In genomic region chr21:25176637-25177412, GRCh38 we compare ENCODE assay signal across 1 cellular context.
A peak's percentile ranks its signal among the peaks of the same experiment; 100 is the strongest.
TF ChIP-seq lines count a peak whose summit lies in the region.

No MANE protein-coding gene starts in this region.

TF ChIP-seq in GM12878, 131 proteins besides CTCF, POLR2A, EP300 and RAD21 (continued from another document and continues in another):
- TF ChIP-seq PRDM15 (CRISPR knock-in tag; IDR thresholded peaks at IDR 0.05) (no peak), TBL1XR1 (IDR thresholded peaks at IDR 0.05; ENCODE audit: low read depth, low read length) (peak; percentile 66; the same call in 1 of the 2 replicates), MEF2A (IDR thresholded peaks at IDR 0.05; ENCODE audit: insufficient read depth, low read depth, low read length) (peak; percentile 88), ESRRA (IDR thresholded peaks at IDR 0.05; ENCODE audit: low read length) (0 out of 2 replicates have a peak, but pooled peaks have one; percentile 49), STAT3 (IDR thresholded peaks at IDR 0.05; ENCODE audit: low read depth, low read length) (0 out of 2 replicates have a peak, but pooled peaks have one; percentile 56), KAT2A (conservative IDR thresholded peaks at IDR 0.05; ENCODE audit: control insufficient read depth, low read depth, low read length) (no peak), ZNF207 (IDR thresholded peaks at IDR 0.05; ENCODE audit: borderline replicate concordance) (no peak), ZBED1 (IDR thresholded peaks at IDR 0.05; ENCODE audit: borderline replicate concordance) (no peak), GABPA (IDR thresholded peaks at IDR 0.05; ENCODE audit: low read depth) (peak; percentile 55), TCF7 (IDR thresholded peaks at IDR 0.05; ENCODE audit: borderline replicate concordance) (peak; percentile 67; the same call in 1 of the 2 replicates), PML (IDR thresholded peaks at IDR 0.05; ENCODE audit: low read length) (peak; percentile 46; the same call in 1 of the 2 replicates), IKZF1 (conservative IDR thresholded peaks at IDR 0.05) (peak; percentile 95), ZBTB40 (IDR thresholded peaks at IDR 0.05; ENCODE audit: borderline replicate concordance) (no peak), KDM1A (IDR thresholded peaks at IDR 0.05; ENCODE audit: borderline replicate concordance) (no peak), KLF5 (IDR thresholded peaks at IDR 0.05; ENCODE audit: partially characterized antibody) (no peak), IRF5 (IDR thresholded peaks at IDR 0.05; ENCODE audit: borderline replicate concordance) (no peak), ZNF622 (IDR thresholded peaks at IDR 0.05) (no peak), ZNF592 (IDR thresholded peaks at IDR 0.05) (peak; percentile 64; the same call in 1 of the 2 replicates), BCL3 (IDR thresholded peaks at IDR 0.05; ENCODE audit: borderline replicate concordance, insufficient read depth, low read depth, low read length, poor library complexity, severe bottlenecking) (peak; percentile 60), MAX (IDR thresholded peaks at IDR 0.05; ENCODE audit: low read depth, low read length) (no peak), PBX3 (IDR thresholded peaks at IDR 0.05; ENCODE audit: insufficient replicate concordance, low read depth, low read length) (no peak), MYC (IDR thresholded peaks at IDR 0.05; ENCODE audit: insufficient read depth, insufficient read length, insufficient replicate concordance, low read length, severe bottlenecking) (no peak), IKZF2 (IDR thresholded peaks at IDR 0.05) (peak; percentile 97 to 98), ZNF217 (IDR thresholded peaks at IDR 0.05) (peak; percentile 99), MEF2B (IDR thresholded peaks at IDR 0.05; ENCODE audit: partially characterized antibody, poor library complexity, severe bottlenecking) (peak; percentile 81), REST (IDR thresholded peaks at IDR 0.05; ENCODE audit: low read depth, low read length) (no peak), SMC3 (IDR thresholded peaks at IDR 0.05; ENCODE audit: borderline replicate concordance, low read length) (no peak), MYB (IDR thresholded peaks at IDR 0.05; ENCODE audit: borderline replicate concordance, low read depth, low read length) (no peak), TAF1 (IDR thresholded peaks at IDR 0.05; ENCODE audit: borderline replicate concordance, low read depth, low read length) (no peak), RUNX3 (IDR thresholded peaks at IDR 0.05; ENCODE audit: low read length) (peak; percentile 90), POLR2AphosphoS2 (IDR thresholded peaks at IDR 0.05; ENCODE audit: low read depth, low read length) (no peak), BCLAF1 (IDR thresholded peaks at IDR 0.05) (no peak), RB1 (IDR thresholded peaks at IDR 0.05; ENCODE audit: borderline replicate concordance) (no peak)
